Comparison of ENCODE assay signal across 1 cellular context in genomic region chr2:196268022-196268421, GRCh38.
TF ChIP-seq lines count a peak whose summit lies in the region.

No MANE protein-coding gene starts in this region.

TF ChIP-seq in GM12878, 131 proteins besides CTCF, POLR2A, EP300 and RAD21 (continued from another document):
- TF ChIP-seq USF2 (IDR thresholded peaks at IDR 0.05; ENCODE audit: borderline replicate concordance, low read depth, low read length) = no peak
- no peak for TF ChIP-seq IKZF1 (conservative IDR thresholded peaks at IDR 0.05)
- TF ChIP-seq MEF2B (IDR thresholded peaks at IDR 0.05; ENCODE audit: partially characterized antibody, poor library complexity, severe bottlenecking) = no peak
- TF ChIP-seq ZNF384 (IDR thresholded peaks at IDR 0.05; ENCODE audit: borderline replicate concordance, low read depth, low read length) = no peak
- no peak for TF ChIP-seq CBX5 (IDR thresholded peaks at IDR 0.05; ENCODE audit: low read depth)
- TF ChIP-seq SREBF1 (IDR thresholded peaks at IDR 0.05; ENCODE audit: low read length) = no peak
- no peak for TF ChIP-seq ZNF24 (IDR thresholded peaks at IDR 0.05)
- no peak for TF ChIP-seq RB1 (IDR thresholded peaks at IDR 0.05; ENCODE audit: borderline replicate concordance)
- no peak for TF ChIP-seq DPF2 (IDR thresholded peaks at IDR 0.05)
TF ChIP-seq in GM12878: peak in this region for 0.
